8 cellular contexts compared by ENCODE assay signal in genomic region chr3:101827211-101828174, GRCh38. TPM values are rescaled to one million over a fixed set of nuclear protein-coding genes. Genes with fewer than 3 reads are reported as not detected.
A peak's percentile ranks its signal among the peaks of the same experiment; 100 is the strongest.
DNase-seq lines count a peak whose midpoint lies in the region; ATAC-seq and TF ChIP-seq lines count a peak whose summit lies in the region.

No MANE protein-coding gene starts in this region.

- peak overlapping the region; percentile 69 for H3K4me3 ChIP-seq in BLaER1

- H3K4me2 ChIP-seq in BLaER1: peak overlapping the region; percentile 92

- H3K36me3 ChIP-seq in BLaER1: no peaks in the 10 kb centered on the region

- peak; percentile 85 for TF ChIP-seq POLR2A in Raji (IDR thresholded peaks at IDR 0.05; ENCODE audit: insufficient read depth, low read depth, low read length)

- peaks cover 35% of the 10 kb centered on the region for H3K4me1 ChIP-seq in BLaER1

- ATAC-seq in GM19328 (IDR thresholded peaks at IDR 0.05; ENCODE audit: unreplicated experiment): peak; percentile 81
- peak; percentile 81 for ATAC-seq in HG03460 (IDR thresholded peaks at IDR 0.05; ENCODE audit: unreplicated experiment)
- peak; percentile 90 for ATAC-seq in omental fat pad (ENCODE audit: low FRiP score)

- no peak for TF ChIP-seq CTCF in omental fat pad (IDR thresholded peaks at IDR 0.05)

- no peaks in the 10 kb centered on the region for H3K27me3 ChIP-seq in BLaER1

- H4K20me1 ChIP-seq in BLaER1: no peaks in the 10 kb centered on the region

- peak; percentile 92 for DNase-seq in activated naive CD4-positive, alpha-beta T cell treated with Interleukin-2 at 50 U/mL for 16 hours
- DNase-seq in glomerular visceral epithelial cell (ENCODE audit: extremely low spot score) (peak; percentile 93), omental fat pad (ENCODE audit: low spot score) (peak; percentile 78)

- peak overlapping the region; percentile 79 for H3K9ac ChIP-seq in BLaER1

- no peaks in the 10 kb centered on the region for H3K9me3 ChIP-seq in BLaER1

- H3K27ac ChIP-seq in BLaER1: peak overlapping the region; percentile 75
- H3K27ac ChIP-seq in temporal lobe (ENCODE audit: low read depth, low read length): peak overlapping the region; percentile 63

RNA-seq across cellular contexts. Expression of gene NFKBIZ, which starts 21.8 kb away (rescaled TPM):
- total RNA-seq in omental fat pad: 100 to 1,000 TPM in 2 of 4 donors, 10 to 100 TPM in 2; 78.2 to 296 (median 108) TPM
- total RNA-seq in temporal lobe: 1.5 TPM

RNA-seq across cellular contexts. Expression of gene NXPE3, which starts 48.5 kb away (rescaled TPM):
- total RNA-seq in omental fat pad (10 to 100 TPM in 3 of 4 donors, 1 to 10 TPM in 1; 6.5 to 22.9 (median 10.7) TPM), temporal lobe (13.8 TPM)

Comparison
In these comparisons a context has a peak if more than half of its experiments do, and no peak if none do; other contexts are left out.
1. Peak in every context shown above with its lines: DNase-seq, ATAC-seq, H3K4me3 ChIP-seq and H3K27ac ChIP-seq.
2. RNA of gene NFKBIZ, which starts 21.8 kb away (total RNA-seq): 78.2 to 296 TPM in omental fat pad; 1.5 TPM in temporal lobe (single experiment); every median in the first group is over 10 times any median in the second.